Comparison of ENCODE assay signal across 8 cellular contexts in genomic region chr18:31610841-31611240, GRCh38. TPM values are rescaled to one million over a fixed set of nuclear protein-coding genes. Genes with fewer than 3 reads are reported as not detected.
A peak's percentile ranks its signal among the peaks of the same experiment; 100 is the strongest.
DNase-seq lines count a peak whose midpoint lies in the region; ATAC-seq lines count a peak whose summit lies in the region.

No MANE protein-coding gene starts in this region.

- intact Hi-C loops in naive thymus-derived CD4-positive, alpha-beta T cell (cut with micrococcal nuclease) = loop anchor here in 1 of 2 donors (5.0 kb wide), 1 partner anchor 111 kb away; no protein-coding TSS in a partner anchor
- intact Hi-C loops in posterior vena cava (cut with DNase I) = no loop called here

- H3K4me3 ChIP-seq in naive thymus-derived CD4-positive, alpha-beta T cell (ENCODE audit: low read length) = no peak overlapping the region

- peak; percentile 12 for DNase-seq in NCI-H1092 treated with DMSO at 0.1 percent for 48 hours (lab: John Stamatoyannopoulos, UW)
- peak; percentile 58 for DNase-seq in cerebellum (ENCODE audit: low spot score)
- DNase-seq in natural killer cell treated with Interleukin-12 subunit alpha and Interleukin-12 subunit beta and Interleukin-15 and Interleukin-18, amount 100 ng/mL, for 72 hours (ENCODE audit: low spot score) = peak; percentile 60
- no peak for DNase-seq in naive thymus-derived CD4-positive, alpha-beta T cell
- no peak for DNase-seq in posterior vena cava (ENCODE audit: low spot score)
- no peak for DNase-seq in activated T-cell treated with anti-CD3 and anti-CD28 coated beads for 4 hours

- H3K27me3 Mint-ChIP-seq in natural killer cell treated with Interleukin-12 subunit alpha and Interleukin-12 subunit beta and Interleukin-15 and Interleukin-18, amount 100 ng/mL, for 72 hours = peaks cover 3 to 11% of the 10 kb centered on the region in 2 donors
- peaks cover 0 to 5% (median 2%) of the 10 kb centered on the region in 5 donors for H3K27me3 Mint-ChIP-seq in naive thymus-derived CD4-positive, alpha-beta T cell

- peak; percentile 64 for ATAC-seq in GM18909 (IDR thresholded peaks at IDR 0.05; ENCODE audit: poor library complexity, unreplicated experiment)
- peak in 1 of 2 donors; percentile 57 for ATAC-seq in natural killer cell treated with Interleukin-12 subunit alpha and Interleukin-12 subunit beta and Interleukin-15 and Interleukin-18, amount 100 ng/mL, for 72 hours
- no peak for ATAC-seq in naive thymus-derived CD4-positive, alpha-beta T cell
- no peak for ATAC-seq in GM18868 (IDR thresholded peaks at IDR 0.05; ENCODE audit: unreplicated experiment)

- no peaks in the 10 kb centered on the region for H3K36me3 ChIP-seq in naive thymus-derived CD4-positive, alpha-beta T cell (ENCODE audit: control insufficient read depth in 2 of 3, insufficient read depth in 3 of 3, low read length in 3 of 3)

- no peaks in the 10 kb centered on the region for H3K9me3 Mint-ChIP-seq in natural killer cell treated with Interleukin-12 subunit alpha and Interleukin-12 subunit beta and Interleukin-15 and Interleukin-18, amount 100 ng/mL, for 72 hours
- no peaks in the 10 kb centered on the region for H3K9me3 Mint-ChIP-seq in naive thymus-derived CD4-positive, alpha-beta T cell

- no peaks in the 10 kb centered on the region for H3K36me3 Mint-ChIP-seq in natural killer cell treated with Interleukin-12 subunit alpha and Interleukin-12 subunit beta and Interleukin-15 and Interleukin-18, amount 100 ng/mL, for 72 hours
- no peaks in the 10 kb centered on the region for H3K36me3 Mint-ChIP-seq in naive thymus-derived CD4-positive, alpha-beta T cell

- H3K4me3 Mint-ChIP-seq in natural killer cell treated with Interleukin-12 subunit alpha and Interleukin-12 subunit beta and Interleukin-15 and Interleukin-18, amount 100 ng/mL, for 72 hours = no peak overlapping the region
- no peak overlapping the region for H3K4me3 Mint-ChIP-seq in naive thymus-derived CD4-positive, alpha-beta T cell

- H3K27ac Mint-ChIP-seq in natural killer cell treated with Interleukin-12 subunit alpha and Interleukin-12 subunit beta and Interleukin-15 and Interleukin-18, amount 100 ng/mL, for 72 hours = no peak overlapping the region
- H3K27ac Mint-ChIP-seq in naive thymus-derived CD4-positive, alpha-beta T cell = no peak overlapping the region

- POLR2A ChIA-PET in naive thymus-derived CD4-positive, alpha-beta T cell (lab: Charles Lee) = no interaction called here

- peaks cover 0 to 9% of the 10 kb centered on the region in 2 donors for H3K4me1 Mint-ChIP-seq in natural killer cell treated with Interleukin-12 subunit alpha and Interleukin-12 subunit beta and Interleukin-15 and Interleukin-18, amount 100 ng/mL, for 72 hours (ENCODE audit: low read depth in 2 of 2)
- no peaks in the 10 kb centered on the region for H3K4me1 Mint-ChIP-seq in naive thymus-derived CD4-positive, alpha-beta T cell

- H3K4me1 ChIP-seq in naive thymus-derived CD4-positive, alpha-beta T cell (ENCODE audit: control insufficient read depth in 2 of 2, insufficient read depth in 2 of 2, low read length in 2 of 2) = no peaks in the 10 kb centered on the region

- CTCF ChIA-PET in naive thymus-derived CD4-positive, alpha-beta T cell (lab: Charles Lee) = no interaction called here

- no peaks in the 10 kb centered on the region for H3K27me3 ChIP-seq in naive thymus-derived CD4-positive, alpha-beta T cell (ENCODE audit: control insufficient read depth in 2 of 2, insufficient read depth in 2 of 2, low read length in 2 of 2)

- no peaks in the 10 kb centered on the region for H3K9me3 ChIP-seq in naive thymus-derived CD4-positive, alpha-beta T cell (ENCODE audit: control insufficient read depth in 2 of 3, low read length in 3 of 3)

- H3K27ac ChIP-seq in naive thymus-derived CD4-positive, alpha-beta T cell (ENCODE audit: low read depth, low read length) = no peak overlapping the region

RNA-seq across cellular contexts. Expression of gene TTR, which starts 19.2 kb away (rescaled TPM):
- total RNA-seq in cerebellum (6.1 TPM), posterior vena cava (not detected)
- total RNA-seq in natural killer cell treated with Interleukin-12 subunit alpha and Interleukin-12 subunit beta and Interleukin-15 and Interleukin-18, amount 100 ng/mL, for 72 hours = not detected
- total RNA-seq in naive thymus-derived CD4-positive, alpha-beta T cell = not detected
- polyA plus RNA-seq in naive thymus-derived CD4-positive, alpha-beta T cell = not detected

Comparison
In these comparisons a context has a peak if more than half of its experiments do, and no peak if none do; other contexts are left out.
1. DNase-seq: peak in NCI-H1092 treated with DMSO at 0.1 percent for 48 hours (single experiment), cerebellum (single experiment) and natural killer cell treated with Interleukin-12 subunit alpha and Interleukin-12 subunit beta and Interleukin-15 and Interleukin-18, amount 100 ng/mL, for 72 hours (single experiment); none in naive thymus-derived CD4-positive, alpha-beta T cell (0 of 9), posterior vena cava (single experiment) and activated T-cell treated with anti-CD3 and anti-CD28 coated beads for 4 hours (single experiment).